In genomic region chr6:105077592-105078463, GRCh38 we compare ENCODE assay signal across 1 cellular context.
TF ChIP-seq lines count a peak whose summit lies in the region.

No MANE protein-coding gene starts in this region.

TF ChIP-seq in GM23338, 12 proteins besides CTCF, POLR2A, EP300 and RAD21 (continued from another document):
- TF ChIP-seq ZNF462 (CRISPR knock-in tag; IDR thresholded peaks at IDR 0.05) (no peak), REST (IDR thresholded peaks at IDR 0.05; ENCODE audit: unreplicated experiment) (no peak), EZH2 (IDR thresholded peaks at IDR 0.05; ENCODE audit: low read depth, unreplicated experiment) (no peak)
TF ChIP-seq in GM23338: peak in this region for 0.
